In genomic region chr2:144358531-144358930, GRCh38 we compare ENCODE assay signal across 13 cellular contexts.
DNase-seq lines count a peak whose midpoint lies in the region; ATAC-seq, FAIRE-seq and TF ChIP-seq lines count a peak whose summit lies in the region.
"Had no signal": no experiment of that assay in that cellular context is flagged by ENCODE, and none has a peak within 500 bp of the region (broad histone marks: within the 10 kb centered on the region; RNA-seq: fewer than 3 reads in every experiment).

No MANE protein-coding gene starts in this region.

- no peak for TF ChIP-seq CTCF in foreskin keratinocyte (conservative IDR thresholded peaks at IDR 0.05)

- peak overlapping the region; percentile 19 for H3K27ac ChIP-seq in foreskin keratinocyte
- H3K27ac ChIP-seq: body of pancreas had no signal

- H3K27me3 ChIP-seq in foreskin keratinocyte = no peaks in the 10 kb centered on the region
- H3K27me3 ChIP-seq: body of pancreas had no signal

- peak; percentile 24 for FAIRE-seq in GM12892 (lab: Jason Lieb, UNC)
- FAIRE-seq: frontal cortex had no signal

- TF ChIP-seq POLR2A in GM12892 (IDR thresholded peaks at IDR 0.05; ENCODE audit: low read depth, low read length) = no peak

- peak; percentile 6 for ATAC-seq in GM21528 (IDR thresholded peaks at IDR 0.05; ENCODE audit: low FRiP score, unreplicated experiment)
- ATAC-seq in HG03571 (IDR thresholded peaks at IDR 0.05; ENCODE audit: unreplicated experiment) = peak; percentile 4
- ATAC-seq in foreskin keratinocyte = no peak
- ATAC-seq: CD8-positive, alpha-beta T cell had no signal

- no peak for DNase-seq in GM12892 (ENCODE audit: insufficient read length)
- DNase-seq in foreskin keratinocyte = no peak
- no peak for DNase-seq in HK-2 (ENCODE audit: unreplicated experiment)
- DNase-seq in DMS53 treated with DMSO at 0.1 percent for 48 hours (lab: John Stamatoyannopoulos, UW; ENCODE audit: unreplicated experiment) = no peak
- DNase-seq in NCI-H2107 treated with DMSO at 0.1 percent for 48 hours (lab: John Stamatoyannopoulos, UW; ENCODE audit: unreplicated experiment) = no peak
- DNase-seq in MV-4-11 (lab: John Stamatoyannopoulos, UW) = no peak
- DNase-seq: CD8-positive, alpha-beta T cell; midbrain; NCI-H526 treated with DMSO at 0.1 percent for 48 hours had no signal

- peaks cover 19% of the 10 kb centered on the region for H3K4me1 ChIP-seq in foreskin keratinocyte
- H3K4me1 ChIP-seq: body of pancreas had no signal
